Comparison of ENCODE assay signal across 1 cellular context in the genomic region with DNA sequence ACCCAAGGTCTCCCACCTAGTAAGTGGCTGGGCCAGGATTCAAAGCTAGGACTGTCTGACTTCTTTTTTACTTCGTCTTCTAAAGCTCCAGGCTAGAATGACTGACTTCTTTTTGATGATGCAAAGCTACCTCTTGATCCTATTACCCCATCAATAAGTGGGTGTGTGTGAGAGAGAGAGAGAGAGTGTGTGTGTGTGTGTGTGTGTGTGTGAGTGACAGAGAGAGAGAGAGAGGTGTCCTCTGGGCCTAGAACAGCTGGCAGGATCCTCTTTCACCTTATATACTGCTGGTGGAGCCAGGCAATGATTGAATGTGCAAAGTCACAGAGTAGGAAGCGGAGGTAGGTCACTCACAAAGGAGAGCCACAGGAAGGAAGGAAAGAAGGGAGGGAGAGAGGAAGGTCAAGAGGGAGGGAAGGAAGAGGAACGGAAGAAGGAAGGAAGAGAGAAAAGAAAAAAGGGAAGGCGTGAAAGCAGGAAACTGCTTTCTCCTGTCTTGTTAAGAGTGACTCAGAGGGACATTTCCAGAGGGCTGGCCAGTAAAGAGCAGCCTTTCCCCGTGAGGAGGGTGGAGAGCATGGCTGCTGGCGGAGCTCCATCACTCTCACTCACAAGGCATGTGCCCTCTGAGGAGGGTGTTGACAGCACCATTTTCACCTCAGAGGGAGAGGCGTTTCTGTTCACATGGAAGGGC.
TF ChIP-seq lines count a peak whose summit lies in the region.

No MANE protein-coding gene starts in this region.

TF ChIP-seq in HepG2, 621 proteins besides CTCF, POLR2A, EP300 and RAD21 (continued from another document):
- TF ChIP-seq KAT2B (IDR thresholded peaks at IDR 0.05; ENCODE audit: borderline replicate concordance, low read depth, low read length) (no peak), ZNF816 (CRISPR knock-in tag; IDR thresholded peaks at IDR 0.05; ENCODE audit: borderline replicate concordance) (no peak), RERE (CRISPR knock-in tag; IDR thresholded peaks at IDR 0.05; ENCODE audit: low read depth) (no peak), ZNF274 (CRISPR knock-in tag; IDR thresholded peaks at IDR 0.05) (no peak), HNRNPK (IDR thresholded peaks at IDR 0.05; ENCODE audit: low read depth, low read length, poor library complexity, severe bottlenecking) (no peak), CAMTA2 (CRISPR knock-in tag; IDR thresholded peaks at IDR 0.05; ENCODE audit: borderline replicate concordance) (no peak), GZF1 (CRISPR knock-in tag; IDR thresholded peaks at IDR 0.05) (no peak), SIN3A (IDR thresholded peaks at IDR 0.05; ENCODE audit: borderline replicate concordance, low read depth, low read length) (no peak)
- TF ChIP-seq, protein P1, sequence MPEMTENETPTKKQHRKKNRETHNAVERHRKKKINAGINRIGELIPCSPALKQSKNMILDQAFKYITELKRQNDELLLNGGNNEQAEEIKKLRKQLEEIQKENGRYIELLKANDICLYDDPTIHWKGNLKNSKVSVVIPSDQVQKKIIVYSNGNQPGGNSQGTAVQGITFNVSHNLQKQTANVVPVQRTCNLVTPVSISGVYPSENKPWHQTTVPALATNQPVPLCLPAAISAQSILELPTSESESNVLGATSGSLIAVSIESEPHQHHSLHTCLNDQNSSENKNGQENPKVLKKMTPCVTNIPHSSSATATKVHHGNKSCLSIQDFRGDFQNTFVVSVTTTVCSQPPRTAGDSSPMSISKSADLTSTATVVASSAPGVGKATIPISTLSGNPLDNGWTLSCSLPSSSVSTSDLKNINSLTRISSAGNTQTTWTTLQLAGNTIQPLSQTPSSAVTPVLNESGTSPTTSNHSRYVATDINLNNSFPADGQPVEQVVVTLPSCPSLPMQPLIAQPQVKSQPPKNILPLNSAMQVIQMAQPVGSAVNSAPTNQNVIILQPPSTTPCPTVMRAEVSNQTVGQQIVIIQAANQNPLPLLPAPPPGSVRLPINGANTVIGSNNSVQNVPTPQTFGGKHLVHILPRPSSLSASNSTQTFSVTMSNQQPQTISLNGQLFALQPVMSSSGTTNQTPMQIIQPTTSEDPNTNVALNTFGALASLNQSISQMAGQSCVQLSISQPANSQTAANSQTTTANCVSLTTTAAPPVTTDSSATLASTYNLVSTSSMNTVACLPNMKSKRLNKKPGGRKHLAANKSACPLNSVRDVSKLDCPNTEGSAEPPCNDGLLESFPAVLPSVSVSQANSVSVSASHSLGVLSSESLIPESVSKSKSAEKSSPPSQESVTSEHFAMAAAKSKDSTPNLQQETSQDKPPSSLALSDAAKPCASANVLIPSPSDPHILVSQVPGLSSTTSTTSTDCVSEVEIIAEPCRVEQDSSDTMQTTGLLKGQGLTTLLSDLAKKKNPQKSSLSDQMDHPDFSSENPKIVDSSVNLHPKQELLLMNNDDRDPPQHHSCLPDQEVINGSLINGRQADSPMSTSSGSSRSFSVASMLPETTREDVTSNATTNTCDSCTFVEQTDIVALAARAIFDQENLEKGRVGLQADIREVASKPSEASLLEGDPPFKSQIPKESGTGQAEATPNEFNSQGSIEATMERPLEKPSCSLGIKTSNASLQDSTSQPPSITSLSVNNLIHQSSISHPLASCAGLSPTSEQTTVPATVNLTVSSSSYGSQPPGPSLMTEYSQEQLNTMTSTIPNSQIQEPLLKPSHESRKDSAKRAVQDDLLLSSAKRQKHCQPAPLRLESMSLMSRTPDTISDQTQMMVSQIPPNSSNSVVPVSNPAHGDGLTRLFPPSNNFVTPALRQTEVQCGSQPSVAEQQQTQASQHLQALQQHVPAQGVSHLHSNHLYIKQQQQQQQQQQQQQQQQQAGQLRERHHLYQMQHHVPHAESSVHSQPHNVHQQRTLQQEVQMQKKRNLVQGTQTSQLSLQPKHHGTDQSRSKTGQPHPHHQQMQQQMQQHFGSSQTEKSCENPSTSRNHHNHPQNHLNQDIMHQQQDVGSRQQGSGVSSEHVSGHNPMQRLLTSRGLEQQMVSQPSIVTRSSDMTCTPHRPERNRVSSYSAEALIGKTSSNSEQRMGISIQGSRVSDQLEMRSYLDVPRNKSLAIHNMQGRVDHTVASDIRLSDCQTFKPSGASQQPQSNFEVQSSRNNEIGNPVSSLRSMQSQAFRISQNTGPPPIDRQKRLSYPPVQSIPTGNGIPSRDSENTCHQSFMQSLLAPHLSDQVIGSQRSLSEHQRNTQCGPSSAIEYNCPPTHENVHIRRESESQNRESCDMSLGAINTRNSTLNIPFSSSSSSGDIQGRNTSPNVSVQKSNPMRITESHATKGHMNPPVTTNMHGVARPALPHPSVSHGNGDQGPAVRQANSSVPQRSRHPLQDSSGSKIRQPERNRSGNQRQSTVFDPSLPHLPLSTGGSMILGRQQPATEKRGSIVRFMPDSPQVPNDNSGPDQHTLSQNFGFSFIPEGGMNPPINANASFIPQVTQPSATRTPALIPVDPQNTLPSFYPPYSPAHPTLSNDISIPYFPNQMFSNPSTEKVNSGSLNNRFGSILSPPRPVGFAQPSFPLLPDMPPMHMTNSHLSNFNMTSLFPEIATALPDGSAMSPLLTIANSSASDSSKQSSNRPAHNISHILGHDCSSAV (CRISPR knock-in tag; IDR thresholded peaks at IDR 0.05; ENCODE audit: borderline replicate concordance), result no peak
TF ChIP-seq in HepG2: peak in this region for 0.
